19 cellular contexts compared by ENCODE assay signal in the genomic region with DNA sequence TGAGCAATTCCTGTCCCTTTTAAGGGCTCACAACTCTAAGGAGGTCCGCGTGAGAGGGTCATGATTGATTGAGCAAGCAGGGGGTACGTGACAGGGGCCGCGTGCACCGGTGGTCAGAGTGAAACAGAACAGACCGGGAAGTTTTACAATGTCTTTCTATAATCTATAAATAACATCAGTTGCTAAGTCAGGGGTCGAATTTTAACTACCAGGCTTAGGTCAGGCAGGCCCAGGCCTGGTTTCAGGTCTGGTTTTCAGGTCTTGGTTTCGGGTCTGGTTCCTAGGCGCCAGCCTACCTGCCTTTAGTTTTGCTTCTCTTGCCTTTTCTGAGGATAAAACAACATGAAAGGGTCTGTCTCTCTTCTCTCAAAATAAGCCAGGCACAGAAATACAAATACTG.
DNase-seq lines count a peak whose midpoint lies in the region; ATAC-seq and TF ChIP-seq lines count a peak whose summit lies in the region.
"Had no signal": no experiment of that assay in that cellular context is flagged by ENCODE, and none has a peak within 500 bp of the region (broad histone marks: within the 10 kb centered on the region; RNA-seq: fewer than 3 reads in every experiment).

No MANE protein-coding gene starts in this region.

- no peak overlapping the region for H4K8ac ChIP-seq in mesenchymal stem cell (ENCODE audit: low read length)

- in situ Hi-C loops in ACHN (cut with HindIII; ENCODE audit: low pct_ligation_motif_present, low pct_unique_long_range_greater_than_20kb, low sequenced_read_pairs) = no loop called here

- no peak overlapping the region for H2BK15ac ChIP-seq in mesenchymal stem cell (ENCODE audit: low read depth, poor library complexity, severe bottlenecking)

- H3K27me3 Mint-ChIP-seq in brain = no peaks in the 10 kb centered on the region
- H3K27me3 Mint-ChIP-seq: activated B cell treated with CpG ODN at 0.5 μM for 24 hours had no signal

- H3K27me3 ChIP-seq in mesenchymal stem cell (ENCODE audit: control insufficient read depth in 1 of 2, insufficient read depth in 1 of 2, low read length in 2 of 2) (peaks cover 0 to 32% of the 10 kb centered on the region in 2 experiments), gastroesophageal sphincter (no peaks in the 10 kb centered on the region)
- H3K27me3 ChIP-seq: BLaER1 treated with 17β-estradiol and CSF1 and Interleukin-3, amounts not matched to agents 10 nM and 100 nM; gastrocnemius medialis; right lobe of liver had no signal

- no peak overlapping the region for H4K91ac ChIP-seq in mesenchymal stem cell (ENCODE audit: low read length)

- no peak overlapping the region for H3K14ac ChIP-seq in mesenchymal stem cell (ENCODE audit: low read length in 2 of 2)

- no peak overlapping the region for H3K4me2 ChIP-seq in mesenchymal stem cell (ENCODE audit: low read length, poor library complexity, severe bottlenecking)
- H3K4me2 ChIP-seq: BLaER1 treated with 17β-estradiol and CSF1 and Interleukin-3, amounts not matched to agents 10 nM and 100 nM had no signal

- TF ChIP-seq POLR2A in gastroesophageal sphincter (IDR thresholded peaks at IDR 0.05) = no peak

- H3K4me1 ChIP-seq in mesenchymal stem cell (ENCODE audit: control insufficient read depth, insufficient read depth, low read depth, low read length) (peaks cover 10% of the 10 kb centered on the region), gastroesophageal sphincter (no peaks in the 10 kb centered on the region)
- H3K4me1 ChIP-seq: gastrocnemius medialis, right lobe of liver had no signal

- H2AK5ac ChIP-seq in mesenchymal stem cell (ENCODE audit: low read length, severe bottlenecking) = no peak overlapping the region

- H2AFZ ChIP-seq in mesenchymal stem cell (ENCODE audit: low read depth, low read length) = no peak overlapping the region
- H2AFZ ChIP-seq: GM23248 had no signal

- WGBS in mesenchymal stem cell = 57% methylated on average over 3 of the region's 10 CpGs
- WGBS in gastroesophageal sphincter (ENCODE audit: low coverage in 1 of 2), 2 donors = 84 to 88% methylated on average over 7 to 9 of the region's 10 CpGs

- no peak for TF ChIP-seq EP300 in gastroesophageal sphincter (IDR thresholded peaks at IDR 0.05)

- no peak overlapping the region for H3K18ac ChIP-seq in mesenchymal stem cell (ENCODE audit: low read depth in 1 of 2, low read length in 2 of 2)

- H3K79me1 ChIP-seq in mesenchymal stem cell (replicated peaks; ENCODE audit: low read length, poor library complexity, severe bottlenecking) = no peaks in the 10 kb centered on the region

- H2BK5ac ChIP-seq in mesenchymal stem cell (ENCODE audit: low read depth, low read length, poor library complexity, severe bottlenecking) = no peak overlapping the region

- H2BK12ac ChIP-seq in mesenchymal stem cell (ENCODE audit: low read length in 2 of 2) = no peak overlapping the region

- no peak overlapping the region for H3K23ac ChIP-seq in mesenchymal stem cell (ENCODE audit: low read length in 2 of 2)

- peak; percentile 49 for ATAC-seq in GM18873 (IDR thresholded peaks at IDR 0.05; ENCODE audit: low FRiP score, unreplicated experiment)
- ATAC-seq in GM21619 (IDR thresholded peaks at IDR 0.05; ENCODE audit: unreplicated experiment) = peak; percentile 40
- ATAC-seq in HG03066 (IDR thresholded peaks at IDR 0.05; ENCODE audit: low read depth, unreplicated experiment) = peak; percentile 44
- ATAC-seq in gastroesophageal sphincter = no peak
- ATAC-seq: gastrocnemius medialis, HepG2, natural killer cell, right lobe of liver had no signal

- no peak overlapping the region for H3K9ac ChIP-seq in mesenchymal stem cell (ENCODE audit: low read length)
- H3K9ac ChIP-seq: BLaER1 treated with 17β-estradiol and CSF1 and Interleukin-3, amounts not matched to agents 10 nM and 100 nM; GM23248 had no signal

- H3K36me3 ChIP-seq in mesenchymal stem cell (ENCODE audit: control insufficient read depth in 1 of 2, insufficient read depth in 2 of 2, low read depth in 1 of 2, low read length in 2 of 2) (no peaks in the 10 kb centered on the region), gastroesophageal sphincter (no peaks in the 10 kb centered on the region)
- H3K36me3 ChIP-seq: BLaER1 treated with 17β-estradiol and CSF1 and Interleukin-3, amounts not matched to agents 10 nM and 100 nM; gastrocnemius medialis; right lobe of liver had no signal

- H3K4me1 Mint-ChIP-seq in brain = peaks cover 53% of the 10 kb centered on the region
- H3K4me1 Mint-ChIP-seq: activated B cell treated with CpG ODN at 0.5 μM for 24 hours, natural killer cell had no signal

- H3K9me3 ChIP-seq in mesenchymal stem cell (ENCODE audit: control insufficient read depth, low read length) = no peaks in the 10 kb centered on the region
- H3K9me3 ChIP-seq in gastroesophageal sphincter = no peaks in the 10 kb centered on the region
- H3K9me3 ChIP-seq: BLaER1 treated with 17β-estradiol and CSF1 and Interleukin-3, amounts not matched to agents 10 nM and 100 nM; gastrocnemius medialis; right lobe of liver had no signal

- DNase-seq in C1 segment of cervical spinal cord (lab: John Stamatoyannopoulos, UW) (no peak), mesenchymal stem cell (no peak), ACHN (no peak)
- DNase-seq: activated B cell treated with CpG ODN at 0.5 μM for 24 hours; activated T-cell treated with anti-CD3 and anti-CD28 coated beads, Interleukin-2, amount 50 U/mL, for 48 hours; effector CD4-positive, alpha-beta T cell; gastrocnemius medialis; GM23248; kidney glomerular epithelial cell; natural killer cell; NCI-H1694; right lobe of liver had no signal

- no peak for TF ChIP-seq CTCF in brain (conservative IDR thresholded peaks at IDR 0.05)
- no peak for TF ChIP-seq CTCF in gastroesophageal sphincter (IDR thresholded peaks at IDR 0.05)

- H3K27ac ChIP-seq in mesenchymal stem cell (ENCODE audit: low read length, poor library complexity, severe bottlenecking) (no peak overlapping the region), gastroesophageal sphincter (no peak overlapping the region)
- H3K27ac ChIP-seq: BLaER1 treated with 17β-estradiol and CSF1 and Interleukin-3, amounts not matched to agents 10 nM and 100 nM; gastrocnemius medialis; GM23248; right lobe of liver had no signal

- H3K36me3 Mint-ChIP-seq in brain = no peaks in the 10 kb centered on the region
- H3K36me3 Mint-ChIP-seq: natural killer cell had no signal

- H3K4me3 ChIP-seq in mesenchymal stem cell (ENCODE audit: insufficient read depth in 1 of 2, low read depth in 1 of 2, low read length in 2 of 2) (no peak overlapping the region), gastroesophageal sphincter (no peak overlapping the region)
- H3K4me3 ChIP-seq: BLaER1 treated with 17β-estradiol and CSF1 and Interleukin-3, amounts not matched to agents 10 nM and 100 nM; gastrocnemius medialis; GM23248; right lobe of liver had no signal

- H3K4me3 Mint-ChIP-seq in brain = no peak overlapping the region
- H3K4me3 Mint-ChIP-seq: activated B cell treated with CpG ODN at 0.5 μM for 24 hours, natural killer cell had no signal

- H3K27ac Mint-ChIP-seq in brain = peak overlapping the region; percentile 3 to 97 (median 93)
- H3K27ac Mint-ChIP-seq: activated B cell treated with CpG ODN at 0.5 μM for 24 hours, natural killer cell had no signal

- H2BK120ac ChIP-seq in mesenchymal stem cell (ENCODE audit: low read depth, low read length) = no peak overlapping the region

- H3K4ac ChIP-seq in mesenchymal stem cell (ENCODE audit: low read depth in 1 of 2, low read length in 2 of 2) = no peak overlapping the region

- peaks cover 0 to 7% (median 0%) of the 10 kb centered on the region in 5 experiments for H3K9me3 Mint-ChIP-seq in brain
- H3K9me3 Mint-ChIP-seq: activated B cell treated with CpG ODN at 0.5 μM for 24 hours had no signal
